In the genomic region with DNA sequence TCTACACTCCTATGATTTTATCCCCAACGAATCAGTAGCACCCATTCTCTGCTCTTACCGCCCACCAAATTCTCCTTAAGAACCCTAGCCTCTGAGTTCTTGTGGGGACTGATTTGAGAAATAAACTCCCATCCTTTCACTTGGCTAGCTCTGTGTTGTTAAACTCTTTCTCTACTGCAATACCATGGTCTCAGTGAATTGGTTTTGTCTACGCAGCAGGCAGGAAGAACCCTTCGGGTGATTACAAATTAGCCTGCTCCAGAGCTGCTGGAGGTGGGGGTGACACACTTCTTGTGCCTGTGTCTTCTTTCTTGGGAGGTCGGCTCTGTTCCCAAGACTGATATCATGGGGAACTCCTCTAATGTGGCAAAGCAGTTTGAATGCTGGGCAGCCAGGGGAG, we compare ENCODE assay signal across 2 cellular contexts.
TF ChIP-seq lines count a peak whose summit lies in the region.

No MANE protein-coding gene starts in this region.

TF ChIP-seq in IMR-90, 13 proteins besides CTCF, POLR2A, EP300 and RAD21:
- no peak for TF ChIP-seq FOS (IDR thresholded peaks at IDR 0.05; ENCODE audit: low read depth, low read length)
- no peak for TF ChIP-seq CEBPB (IDR thresholded peaks at IDR 0.05; ENCODE audit: low read depth, low read length)
- TF ChIP-seq, protein P1, sequence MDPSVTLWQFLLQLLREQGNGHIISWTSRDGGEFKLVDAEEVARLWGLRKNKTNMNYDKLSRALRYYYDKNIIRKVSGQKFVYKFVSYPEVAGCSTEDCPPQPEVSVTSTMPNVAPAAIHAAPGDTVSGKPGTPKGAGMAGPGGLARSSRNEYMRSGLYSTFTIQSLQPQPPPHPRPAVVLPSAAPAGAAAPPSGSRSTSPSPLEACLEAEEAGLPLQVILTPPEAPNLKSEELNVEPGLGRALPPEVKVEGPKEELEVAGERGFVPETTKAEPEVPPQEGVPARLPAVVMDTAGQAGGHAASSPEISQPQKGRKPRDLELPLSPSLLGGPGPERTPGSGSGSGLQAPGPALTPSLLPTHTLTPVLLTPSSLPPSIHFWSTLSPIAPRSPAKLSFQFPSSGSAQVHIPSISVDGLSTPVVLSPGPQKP (IDR thresholded peaks at IDR 0.05; ENCODE audit: borderline replicate concordance, low read depth, low read length) = no peak
- TF ChIP-seq MAFK (IDR thresholded peaks at IDR 0.05; ENCODE audit: low read depth, low read length) = no peak
- TF ChIP-seq MXI1 (IDR thresholded peaks at IDR 0.05; ENCODE audit: borderline replicate concordance, low read depth, low read length) = no peak
- TF ChIP-seq RFX5 (IDR thresholded peaks at IDR 0.05; ENCODE audit: low read depth, low read length) = no peak
- no peak for TF ChIP-seq MAZ (IDR thresholded peaks at IDR 0.05; ENCODE audit: borderline replicate concordance, low read depth, low read length)
- no peak for TF ChIP-seq CHD1 (IDR thresholded peaks at IDR 0.05; ENCODE audit: low read depth, low read length)
- no peak for TF ChIP-seq USF2 (IDR thresholded peaks at IDR 0.05; ENCODE audit: low read depth, low read length)
- no peak for TF ChIP-seq BHLHE40 (IDR thresholded peaks at IDR 0.05; ENCODE audit: low read depth, low read length)
- no peak for TF ChIP-seq RCOR1 (IDR thresholded peaks at IDR 0.05; ENCODE audit: insufficient replicate concordance, low read length)
- no peak for TF ChIP-seq NFE2L2 (IDR thresholded peaks at IDR 0.05; ENCODE audit: low read depth, low read length)
- TF ChIP-seq SMC3 (IDR thresholded peaks at IDR 0.05; ENCODE audit: low read depth, low read length) = no peak
TF ChIP-seq in IMR-90: peak in this region for 0.

TF ChIP-seq in HepG2, 621 proteins besides CTCF, POLR2A, EP300 and RAD21:
- TF ChIP-seq ZNF44 (CRISPR knock-in tag; IDR thresholded peaks at IDR 0.05) = peak; percentile 96
- no peak for TF ChIP-seq KDM4B (CRISPR knock-in tag; IDR thresholded peaks at IDR 0.05)
TF ChIP-seq in HepG2: peak in this region for 1.
